In genomic region chr1:2525524-2525895, GRCh38 we compare ENCODE assay signal across 8 cellular contexts. TPM values are rescaled to one million over a fixed set of nuclear protein-coding genes. Genes with fewer than 3 reads are reported as not detected.
A peak's percentile ranks its signal among the peaks of the same experiment; 100 is the strongest.
DNase-seq lines count a peak whose midpoint lies in the region; ATAC-seq and TF ChIP-seq lines count a peak whose summit lies in the region.

No MANE protein-coding gene starts in this region.

- H3K4me2 ChIP-seq in OCI-LY1 (ENCODE audit: low read length): peak overlapping the region; percentile 93

- TF ChIP-seq CTCF in OCI-LY1 (IDR thresholded peaks at IDR 0.05; ENCODE audit: low read length) (no peak), endodermal cell (conservative IDR thresholded peaks at IDR 0.05) (no peak), neutrophil (IDR thresholded peaks at IDR 0.05) (no peak)

- no peak overlapping the region for H2AFZ ChIP-seq in OCI-LY1 (ENCODE audit: low read length)

- H3K9ac ChIP-seq in OCI-LY1 (ENCODE audit: low read length): peak overlapping the region; percentile 85
- peak overlapping the region; percentile 79 for H3K9ac ChIP-seq in endodermal cell (ENCODE audit: extremely low read depth, low read length, poor library complexity, severe bottlenecking)

- ATAC-seq in GM18870 (IDR thresholded peaks at IDR 0.05; ENCODE audit: unreplicated experiment): no peak

- intact Hi-C loops in CD4-positive, alpha-beta memory T cell (cut with micrococcal nuclease): loop anchor here (5.0 kb wide), 1 partner anchor 328 kb away; no protein-coding TSS in a partner anchor

- peaks cover 12 to 26% of the 10 kb centered on the region in 2 donors for H3K36me3 Mint-ChIP-seq in CD4-positive, alpha-beta memory T cell
- H3K36me3 Mint-ChIP-seq in endodermal cell (ENCODE audit: low read depth): peaks cover 12% of the 10 kb centered on the region

- H3K4me1 ChIP-seq in CD4-positive, alpha-beta memory T cell (ENCODE audit: insufficient read depth, low read length): peaks cover 57% of the 10 kb centered on the region
- H3K4me1 ChIP-seq in OCI-LY1 (ENCODE audit: insufficient read depth, low read length, severe bottlenecking) (peaks cover 26% of the 10 kb centered on the region), endodermal cell (ENCODE audit: control insufficient read depth, insufficient read depth, low read length) (no peaks in the 10 kb centered on the region), neutrophil (ENCODE audit: control insufficient read depth in 1 of 2, insufficient read depth in 1 of 2, low read depth in 1 of 2, low read length in 1 of 2) (peaks cover 26 to 34% of the 10 kb centered on the region in 2 experiments)

- peaks cover 22% of the 10 kb centered on the region for H3K36me3 ChIP-seq in CD4-positive, alpha-beta memory T cell (ENCODE audit: insufficient read depth, low read length)
- H3K36me3 ChIP-seq in OCI-LY1 (ENCODE audit: insufficient read depth, low read length): peaks cover 16% of the 10 kb centered on the region
- peaks cover 13% of the 10 kb centered on the region for H3K36me3 ChIP-seq in endodermal cell (ENCODE audit: control insufficient read depth, insufficient read depth, low read length)
- H3K36me3 ChIP-seq in neutrophil: peaks cover 12% of the 10 kb centered on the region

- H3K4me3 ChIP-seq in CD4-positive, alpha-beta memory T cell (ENCODE audit: low read length in 2 of 2): peak overlapping the region; percentile 31 to 96
- H3K4me3 ChIP-seq in OCI-LY1 (ENCODE audit: low read depth, low read length, poor library complexity, severe bottlenecking): peak overlapping the region; percentile 86
- H3K4me3 ChIP-seq in endodermal cell (ENCODE audit: low read length): peak overlapping the region; percentile 86
- peak overlapping the region; percentile 72 to 77 for H3K4me3 ChIP-seq in neutrophil (ENCODE audit: low read depth in 1 of 2, low read length in 1 of 2)

- peaks cover 29 to 63% (median 42%) of the 10 kb centered on the region in 4 donors for H3K4me1 Mint-ChIP-seq in CD4-positive, alpha-beta memory T cell
- peaks cover 18% of the 10 kb centered on the region for H3K4me1 Mint-ChIP-seq in endodermal cell

- peaks cover 5 to 8% of the 10 kb centered on the region in 2 donors for H3K27me3 Mint-ChIP-seq in CD4-positive, alpha-beta memory T cell
- peaks cover 34% of the 10 kb centered on the region for H3K27me3 Mint-ChIP-seq in endodermal cell (ENCODE audit: insufficient read depth)

- H3K4me3 Mint-ChIP-seq in CD4-positive, alpha-beta memory T cell: peak overlapping the region; percentile 89 to 97 (median 95)
- peak overlapping the region; percentile 75 for H3K4me3 Mint-ChIP-seq in endodermal cell

- peak overlapping the region; percentile 86 to 98 (median 93) for H3K27ac Mint-ChIP-seq in CD4-positive, alpha-beta memory T cell
- peak overlapping the region; percentile 72 for H3K27ac Mint-ChIP-seq in endodermal cell

- H3K9me2 ChIP-seq in OCI-LY1 (ENCODE audit: low read depth, low read length): no peaks in the 10 kb centered on the region

- 5 to 9% methylated on average over 14 to 18 of the region's 18 CpGs for WGBS in endodermal cell (ENCODE audit: insufficient coverage in 1 of 2, insufficient read length in 1 of 2), 2 experiments

- peaks cover 33% of the 10 kb centered on the region for H3K79me2 ChIP-seq in OCI-LY1 (ENCODE audit: insufficient read depth, low read length)

- CTCF ChIA-PET in CD4-positive, alpha-beta memory T cell (lab: Charles Lee; ENCODE audit: partially characterized antibody): interaction anchor here (1.4 to 4.2 kb wide), 6 partner anchors 18 to 331 kb away, joined by 3 to 40 read pairs (median 14); partner anchors contain the start of genes FAAP20, PEX10 and PRXL2B

- H3K9me3 ChIP-seq in CD4-positive, alpha-beta memory T cell (ENCODE audit: control insufficient read depth in 1 of 2, low read length in 2 of 2): no peaks in the 10 kb centered on the region
- H3K9me3 ChIP-seq in OCI-LY1 (ENCODE audit: low read length): no peaks in the 10 kb centered on the region
- H3K9me3 ChIP-seq in endodermal cell (ENCODE audit: control insufficient read depth, low read length): no peaks in the 10 kb centered on the region
- H3K9me3 ChIP-seq in neutrophil: no peaks in the 10 kb centered on the region

- no peaks in the 10 kb centered on the region for H3F3A ChIP-seq in OCI-LY1 (ENCODE audit: insufficient read depth, low read length)

- no peak for DNase-seq in CD4-positive, alpha-beta memory T cell
- DNase-seq in endodermal cell: no peak
- no peak for DNase-seq in DMS153 (lab: John Stamatoyannopoulos, UW)
- DNase-seq in DMS153 treated with DMSO at 0.1 percent for 48 hours (lab: John Stamatoyannopoulos, UW; ENCODE audit: unreplicated experiment): no peak
- DNase-seq in NCI-H2227 (lab: John Stamatoyannopoulos, UW; ENCODE audit: unreplicated experiment): no peak

- H3K27ac ChIP-seq in CD4-positive, alpha-beta memory T cell (ENCODE audit: low read depth, low read length): peak overlapping the region; percentile 86
- no peak overlapping the region for H3K27ac ChIP-seq in OCI-LY1 (ENCODE audit: low read depth, low read length, poor library complexity, severe bottlenecking)
- no peak overlapping the region for H3K27ac ChIP-seq in endodermal cell (ENCODE audit: low read depth, low read length)
- peak overlapping the region; percentile 77 for H3K27ac ChIP-seq in neutrophil

- POLR2A ChIA-PET in CD4-positive, alpha-beta memory T cell (lab: Charles Lee; ENCODE audit: partially characterized antibody): interaction anchor here (0.6 to 13.2 kb wide), 19 partner anchors 10 to 330 kb away, joined by 3 to 367 read pairs (median 6); partner anchors contain the start of genes FAAP20, MORN1, PEX10 and PRXL2B

- H3K9me3 Mint-ChIP-seq in CD4-positive, alpha-beta memory T cell: no peaks in the 10 kb centered on the region
- no peaks in the 10 kb centered on the region for H3K9me3 Mint-ChIP-seq in endodermal cell

- H3K27me3 ChIP-seq in CD4-positive, alpha-beta memory T cell (ENCODE audit: insufficient read depth, low read length): peaks cover 3% of the 10 kb centered on the region
- H3K27me3 ChIP-seq in OCI-LY1 (ENCODE audit: insufficient read depth, low read length) (0 out of 2 replicates have a peak, but pooled peaks cover 9% of the 10 kb centered on the region), endodermal cell (ENCODE audit: control insufficient read depth, insufficient read depth, low read length, poor library complexity, severe bottlenecking) (peaks cover 35% of the 10 kb centered on the region), neutrophil (peaks cover 39% of the 10 kb centered on the region)

- H4K20me1 ChIP-seq in OCI-LY1 (ENCODE audit: insufficient read depth, low read length): no peaks in the 10 kb centered on the region

RNA-seq across cellular contexts. Expression of gene PANK4, which starts 0.9 kb away (rescaled TPM):
- total RNA-seq in CD4-positive, alpha-beta memory T cell: 10 to 100 TPM; 88.9 to 93.7 TPM
- polyA plus RNA-seq in CD4-positive, alpha-beta memory T cell: 10 to 100 TPM; 10.6 to 24.4 TPM
- total RNA-seq in endodermal cell: 10 to 100 TPM; 45.6 to 49.5 TPM
- polyA plus RNA-seq in endodermal cell (2013, experiment 1 of 2): 34.9 TPM
- 35.6 TPM for polyA plus RNA-seq in endodermal cell (2013, experiment 2 of 2)

RNA-seq across cellular contexts. Expression of gene HES5, which starts 4.6 kb away (rescaled TPM):
- not detected for total RNA-seq in CD4-positive, alpha-beta memory T cell
- not detected for polyA plus RNA-seq in CD4-positive, alpha-beta memory T cell
- not detected for total RNA-seq in endodermal cell
- polyA plus RNA-seq in endodermal cell (2013, experiment 1 of 2): 59.2 TPM
- polyA plus RNA-seq in endodermal cell (2013, experiment 2 of 2): 46.1 TPM

RNA-seq across cellular contexts. Expression of gene TNFRSF14, which starts 30.7 kb away (rescaled TPM):
- 100 to 1,000 TPM; 170 to 173 TPM for total RNA-seq in CD4-positive, alpha-beta memory T cell
- polyA plus RNA-seq in CD4-positive, alpha-beta memory T cell: 10 to 100 TPM; 59.6 to 66.1 TPM
- total RNA-seq in endodermal cell: under 1 TPM; 0.29 to 0.46 TPM
- 1.1 TPM for polyA plus RNA-seq in endodermal cell (2013, experiment 1 of 2)
- polyA plus RNA-seq in endodermal cell (2013, experiment 2 of 2): 0.95 TPM

RNA-seq across cellular contexts. Expression of gene PLCH2, which starts 49.4 kb away (rescaled TPM):
- total RNA-seq in CD4-positive, alpha-beta memory T cell: 10 to 100 TPM; 26.6 to 31.6 TPM
- 1 to 10 TPM in 1 of 2 donors, not detected in 1; 2.0 TPM for polyA plus RNA-seq in CD4-positive, alpha-beta memory T cell
- under 1 TPM; 0.18 to 0.31 TPM for total RNA-seq in endodermal cell
- polyA plus RNA-seq in endodermal cell (2013, experiment 1 of 2): 1.4 TPM
- polyA plus RNA-seq in endodermal cell (2013, experiment 2 of 2): 0.99 TPM

Comparison
In these comparisons a context has a peak if more than half of its experiments do, and no peak if none do; other contexts are left out.
1. H3K27ac ChIP-seq: peak in CD4-positive, alpha-beta memory T cell (single experiment) and neutrophil (single experiment); none in OCI-LY1 (single experiment) and endodermal cell (single experiment).
2. RNA of gene TNFRSF14, which starts 30.7 kb away (total RNA-seq): 170 to 173 TPM in CD4-positive, alpha-beta memory T cell; 0.29 to 0.46 TPM in endodermal cell; every median in the first group is over 100 times any median in the second.
3. Peak in every context shown above with its lines, with median percentiles within 50 percentile points of each other: H3K4me3 ChIP-seq.